ENCODE assay signal across 8 cellular contexts in the genomic region with DNA sequence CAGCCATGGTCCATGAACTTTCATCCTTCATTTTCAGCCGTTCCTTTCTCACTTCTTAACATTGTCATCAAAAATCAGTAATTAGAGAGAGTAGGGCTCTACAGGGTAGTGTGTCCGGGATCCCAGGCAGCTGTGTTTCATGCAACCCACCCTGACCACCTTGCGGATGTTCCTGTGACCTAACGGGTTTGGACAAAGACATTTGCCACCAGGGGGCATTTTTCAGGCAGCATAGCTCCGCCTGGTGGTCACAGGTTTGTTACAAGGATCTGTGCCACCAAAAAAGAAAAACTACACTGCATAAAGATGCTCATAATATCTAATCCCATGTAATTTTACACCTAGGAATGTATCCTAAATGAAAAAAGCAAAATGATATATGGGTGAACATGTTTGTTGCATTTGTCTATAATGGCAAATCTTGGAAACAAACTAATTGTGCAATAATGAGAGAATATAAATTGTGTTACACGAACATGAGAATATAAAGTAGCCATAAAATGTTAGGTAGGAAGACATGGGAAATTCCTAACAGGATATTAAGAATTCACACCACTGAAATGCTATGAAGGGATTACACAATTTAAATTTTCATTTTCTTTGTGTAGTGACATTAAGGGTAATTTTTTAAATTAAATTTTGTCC.
DNase-seq lines count a peak whose midpoint lies in the region; ATAC-seq and TF ChIP-seq lines count a peak whose summit lies in the region.

No MANE protein-coding gene starts in this region.

- H3K9ac ChIP-seq in KMS-11, result no peak overlapping the region

- no peaks in the 10 kb centered on the region for H4K20me1 ChIP-seq in KMS-11 (ENCODE audit: insufficient read depth)

- H3K36me3 ChIP-seq in KMS-11 (ENCODE audit: insufficient read depth) (no peaks in the 10 kb centered on the region), lower lobe of right lung (no peaks in the 10 kb centered on the region), thoracic aorta (no peaks in the 10 kb centered on the region)

- intact Hi-C loops in lower lobe of right lung (cut with DNase I), result no loop called here

- H3K27me3 ChIP-seq in KMS-11 (ENCODE audit: insufficient read depth, low read depth) (no peaks in the 10 kb centered on the region), lower lobe of right lung (ENCODE audit: low read depth) (no peaks in the 10 kb centered on the region), thoracic aorta (replicated peaks; ENCODE audit: insufficient read depth) (no peaks in the 10 kb centered on the region)

- H3K4me2 ChIP-seq in KMS-11, result no peak overlapping the region

- no peak overlapping the region for H2AFZ ChIP-seq in KMS-11 (ENCODE audit: low read depth)

- no peaks in the 10 kb centered on the region for H3K79me2 ChIP-seq in KMS-11 (ENCODE audit: insufficient read depth, low read depth)

- H3K4me3 ChIP-seq in KMS-11 (IDR thresholded peaks at IDR 0.05; ENCODE audit: insufficient read depth, low read depth, low read length) (no peak overlapping the region), lower lobe of right lung (no peak overlapping the region), thoracic aorta (no peak overlapping the region)

- H3K9me3 ChIP-seq in lower lobe of right lung, result no peaks in the 10 kb centered on the region
- H3K9me3 ChIP-seq in thoracic aorta, result no peaks in the 10 kb centered on the region

- H3K27ac ChIP-seq in KMS-11, result no peak overlapping the region
- no peak overlapping the region for H3K27ac ChIP-seq in lower lobe of right lung
- no peak overlapping the region for H3K27ac ChIP-seq in thoracic aorta

- H3K4me1 ChIP-seq in KMS-11 (ENCODE audit: low read depth, poor library complexity, severe bottlenecking) (no peaks in the 10 kb centered on the region), lower lobe of right lung (no peaks in the 10 kb centered on the region), thoracic aorta (ENCODE audit: control insufficient read depth in 1 of 2, low read depth in 2 of 2) (no peaks in the 10 kb centered on the region)

- TF ChIP-seq CTCF in KMS-11 (conservative IDR thresholded peaks at IDR 0.05; ENCODE audit: low read depth, low read length) (peak; percentile 80), lower lobe of right lung (IDR thresholded peaks at IDR 0.05) (peak; percentile 73), thoracic aorta (IDR thresholded peaks at IDR 0.05) (peak; percentile 73)

- DNase-seq in NCI-H526 (lab: John Stamatoyannopoulos, UW) (peak; percentile 26 to 79), NCI-H526 treated with DMSO at 0.1 percent for 48 hours (lab: John Stamatoyannopoulos, UW) (no peak), T-helper 22 cell (ENCODE audit: low read depth) (peak; percentile 1), lower lobe of right lung (no peak), thoracic aorta (ENCODE audit: low spot score) (no peak)
- DNase-seq in central memory CD4-positive, alpha-beta T cell, result peak; percentile 3

- ATAC-seq in lower lobe of right lung (peak; percentile 59 to 61), thoracic aorta (ENCODE audit: insufficient number of reproducible peaks, low FRiP score, low read depth) (no peak), HG03571 (IDR thresholded peaks at IDR 0.05; ENCODE audit: unreplicated experiment) (no peak)

Comparison
In these comparisons a context has a peak if more than half of its experiments do, and no peak if none do; other contexts are left out.
1. DNase-seq: peak in NCI-H526 (2 of 2), T-helper 22 cell (single experiment) and central memory CD4-positive, alpha-beta T cell (single experiment); none in NCI-H526 treated with DMSO at 0.1 percent for 48 hours (single experiment), lower lobe of right lung (single experiment) and thoracic aorta (single experiment).
2. ATAC-seq: peak in lower lobe of right lung (2 of 2); none in thoracic aorta (single experiment) and HG03571 (single experiment).
3. Peak in every context shown above with its lines, with median percentiles within 50 percentile points of each other: CTCF ChIP-seq.